In genomic region chr11:129950319-129951034, GRCh38 we compare ENCODE assay signal across 9 cellular contexts. TPM values are rescaled to one million over a fixed set of nuclear protein-coding genes. Genes with fewer than 3 reads are reported as not detected.
DNase-seq lines count a peak whose midpoint lies in the region; TF ChIP-seq lines count a peak whose summit lies in the region.
"Had no signal": no experiment of that assay in that cellular context is flagged by ENCODE, and none has a peak within 500 bp of the region (broad histone marks: within the 10 kb centered on the region; RNA-seq: fewer than 3 reads in every experiment).

No MANE protein-coding gene starts in this region.

- BruUV-seq in OCI-LY7 (replicated peaks; lab: Mats Ljungman, UMichigan), result no TSS peak

- H3K36me3 ChIP-seq in OCI-LY7 (ENCODE audit: insufficient read depth, low read length) (peaks cover 7% of the 10 kb centered on the region), fibroblast of lung (ENCODE audit: control insufficient read depth, insufficient read depth, low read length) (no peaks in the 10 kb centered on the region), neural progenitor cell (peaks cover 7% of the 10 kb centered on the region)

- CTCF ChIA-PET in OCI-LY7 (lab: Charles Lee; ENCODE audit: unreplicated experiment), result no interaction called here

- no peak for TF ChIP-seq CTCF in OCI-LY7 (conservative IDR thresholded peaks at IDR 0.05; ENCODE audit: low read length)
- no peak for TF ChIP-seq CTCF in fibroblast of lung (conservative IDR thresholded peaks at IDR 0.05 in 1 of 2, IDR thresholded peaks at IDR 0.05 in 1 of 2; ENCODE audit: low read depth in 1 of 2, low read length in 2 of 2)
- TF ChIP-seq CTCF in neural progenitor cell (IDR thresholded peaks at IDR 0.05), result no peak

- no peaks in the 10 kb centered on the region for H4K20me1 ChIP-seq in OCI-LY7 (ENCODE audit: insufficient read depth, low read length)
- no peaks in the 10 kb centered on the region for H4K20me1 ChIP-seq in fibroblast of lung (ENCODE audit: control insufficient read depth, extremely low read depth, insufficient read depth, low read length)
- no peaks in the 10 kb centered on the region for H4K20me1 ChIP-seq in neural progenitor cell (ENCODE audit: low read depth)

- H3K4me1 ChIP-seq in OCI-LY7 (ENCODE audit: insufficient read depth, low read length, poor library complexity, severe bottlenecking) (peaks cover 57% of the 10 kb centered on the region), fibroblast of lung (ENCODE audit: control insufficient read depth, extremely low read depth, insufficient read depth, low read length) (no peaks in the 10 kb centered on the region), neural progenitor cell (no peaks in the 10 kb centered on the region)

- H3K27me3 Mint-ChIP-seq in neural progenitor cell (ENCODE audit: insufficient read depth, low read depth), result no peaks in the 10 kb centered on the region

- peak; percentile 42 for DNase-seq in CMK (ENCODE audit: low read depth)
- DNase-seq in OCI-LY7 (ENCODE audit: low spot score), result peak; percentile 76
- peak; percentile 69 to 88 for DNase-seq in fibroblast of lung (ENCODE audit: low read depth in 2 of 2)
- DNase-seq in neural progenitor cell (ENCODE audit: low spot score), result peak; percentile 6
- no peak for DNase-seq in NCI-H2107 treated with DMSO at 0.1 percent for 48 hours (lab: John Stamatoyannopoulos, UW; ENCODE audit: unreplicated experiment)
- DNase-seq in T-helper 1 cell, result no peak
- DNase-seq in SW 1271 (lab: John Stamatoyannopoulos, UW), result no peak
- no peak for DNase-seq in OCI-M2 (lab: John Stamatoyannopoulos, UW; ENCODE audit: unreplicated experiment)

- H3K9me2 ChIP-seq in OCI-LY7 (ENCODE audit: insufficient read depth, low read length), result no peaks in the 10 kb centered on the region

- H3K36me3 Mint-ChIP-seq in neural progenitor cell, result peaks cover 9% of the 10 kb centered on the region

- no peaks in the 10 kb centered on the region for H3K9me3 Mint-ChIP-seq in neural progenitor cell
- H3K9me3 Mint-ChIP-seq: T-helper 1 cell treated with Interleukin-12 subunit alpha and Interleukin-12 subunit beta and Interleukin-4 antibody, amounts not matched to agents 30 μg/mL and 1 μg/mL, for 36 hours had no signal

- H3K27ac ChIP-seq in OCI-LY7 (ENCODE audit: low read depth, low read length, poor library complexity, severe bottlenecking), result peak overlapping the region; percentile 91
- H3K27ac ChIP-seq in fibroblast of lung (ENCODE audit: insufficient read depth, low read length), result no peak overlapping the region
- H3K27ac ChIP-seq in neural progenitor cell, result no peak overlapping the region

- peak overlapping the region; percentile 78 for H3K4me2 ChIP-seq in OCI-LY7 (ENCODE audit: low read length)
- no peak overlapping the region for H3K4me2 ChIP-seq in fibroblast of lung (ENCODE audit: extremely low read depth, insufficient read depth, low read length)
- no peak overlapping the region for H3K4me2 ChIP-seq in neural progenitor cell

- H3F3A ChIP-seq in neural progenitor cell (ENCODE audit: low read depth), result no peaks in the 10 kb centered on the region

- H3K4me1 Mint-ChIP-seq in neural progenitor cell, result peaks cover 27% of the 10 kb centered on the region

- no peaks in the 10 kb centered on the region for H3K27me3 ChIP-seq in fibroblast of lung (ENCODE audit: control insufficient read depth, insufficient read depth, low read length)
- no peaks in the 10 kb centered on the region for H3K27me3 ChIP-seq in neural progenitor cell

- H3K9ac ChIP-seq in fibroblast of lung (ENCODE audit: insufficient read depth, low read length), result no peak overlapping the region
- H3K9ac ChIP-seq in neural progenitor cell, result no peak overlapping the region

- H2AFZ ChIP-seq in OCI-LY7 (ENCODE audit: low read length) (peak overlapping the region; percentile 73; the same call in 1 of the 2 replicates), fibroblast of lung (ENCODE audit: low read length) (no peak overlapping the region), neural progenitor cell (replicated peaks) (no peak overlapping the region)

- intact Hi-C loops in OCI-LY7 (cut with micrococcal nuclease; ENCODE audit: unreplicated experiment), result loop anchor here (1.0 kb wide), 1 partner anchor 23 kb away; no protein-coding TSS in a partner anchor

- no peak overlapping the region for H3K27ac Mint-ChIP-seq in neural progenitor cell
- H3K27ac Mint-ChIP-seq: T-helper 1 cell treated with Interleukin-12 subunit alpha and Interleukin-12 subunit beta and Interleukin-4 antibody, amounts not matched to agents 30 μg/mL and 1 μg/mL, for 36 hours had no signal

- POLR2A ChIA-PET in OCI-LY7 (lab: Charles Lee), result interaction anchor here (0.5 to 6.5 kb wide), 16 partner anchors 8 to 229 kb away, joined by 3 to 88 read pairs (median 6); partner anchors contain the start of gene PRDM10

- peak overlapping the region; percentile 45 for H3K4me3 ChIP-seq in OCI-LY7 (ENCODE audit: low read depth, low read length, poor library complexity, severe bottlenecking)
- H3K4me3 ChIP-seq in fibroblast of lung (replicated peaks in 1 of 4; ENCODE audit: control extremely low read depth in 1 of 4, insufficient read depth in 1 of 4, low read depth in 3 of 4, low read length in 4 of 4), result no peak overlapping the region
- no peak overlapping the region for H3K4me3 ChIP-seq in neural progenitor cell

- peaks cover 19% of the 10 kb centered on the region for H3K79me2 ChIP-seq in OCI-LY7 (ENCODE audit: insufficient read depth, low read depth, low read length)
- no peaks in the 10 kb centered on the region for H3K79me2 ChIP-seq in fibroblast of lung (ENCODE audit: control insufficient read depth, insufficient read depth, low read length)
- H3K79me2 ChIP-seq in neural progenitor cell (ENCODE audit: low read depth), result no peaks in the 10 kb centered on the region

- H3K9me3 ChIP-seq in OCI-LY7 (ENCODE audit: low read length), result 0 out of 2 replicates have a peak, but pooled peaks cover 5% of the 10 kb centered on the region
- no peaks in the 10 kb centered on the region for H3K9me3 ChIP-seq in fibroblast of lung (ENCODE audit: control insufficient read depth, insufficient read depth, low read depth, low read length)
- no peaks in the 10 kb centered on the region for H3K9me3 ChIP-seq in neural progenitor cell (ENCODE audit: low read depth)

- H3K4me3 Mint-ChIP-seq in neural progenitor cell, result no peak overlapping the region
- H3K4me3 Mint-ChIP-seq: T-helper 1 cell treated with Interleukin-12 subunit alpha and Interleukin-12 subunit beta and Interleukin-4 antibody, amounts not matched to agents 30 μg/mL and 1 μg/mL, for 36 hours had no signal

RNA-seq across cellular contexts. Expression of gene PRDM10, which starts 52.2 kb away (rescaled TPM):
- 28.7 and 29.8 TPM in 2 replicates for total RNA-seq in OCI-LY7 (2014; rRNA removed; shearing (Covaris generic))
- total RNA-seq in OCI-LY7 (2022), result 59.2 and 60.6 TPM in 2 replicates
- total RNA-seq in fibroblast of lung, result 2.5 and 3.3 TPM in 2 replicates
- polyA plus RNA-seq in fibroblast of lung, result 2.9 and 3.7 TPM in 2 replicates
- polyA plus RNA-seq in fibroblast of lung (2012), result 2.3 and 2.5 TPM in 2 replicates
- 41.0 and 61.6 TPM in 2 replicates for polyA minus RNA-seq in fibroblast of lung (ENCODE audit: low replicate concordance)
- total RNA-seq in neural progenitor cell (ENCODE audit: low replicate concordance), result 14.2 and 16.3 TPM in 2 replicates

RNA-seq across cellular contexts. Expression of gene NFRKB, which starts 55.1 kb away (rescaled TPM):
- 22.2 and 31.2 TPM in 2 replicates for total RNA-seq in OCI-LY7 (2014; rRNA removed; shearing (Covaris generic))
- total RNA-seq in OCI-LY7 (2022) (35.5 and 36.3 TPM in 2 replicates), fibroblast of lung (10.7 and 13.6 TPM in 2 replicates), neural progenitor cell (ENCODE audit: low replicate concordance) (33.5 and 56.3 TPM in 2 replicates)
- 11.9 and 15.9 TPM in 2 replicates for polyA plus RNA-seq in fibroblast of lung
- 8.7 and 10.3 TPM in 2 replicates for polyA plus RNA-seq in fibroblast of lung (2012)
- polyA minus RNA-seq in fibroblast of lung (ENCODE audit: low replicate concordance), result 14.5 and 18.1 TPM in 2 replicates

Comparison
In these comparisons a context has a peak if more than half of its experiments do, and no peak if none do; other contexts are left out.
1. DNase-seq: peak in CMK (single experiment), OCI-LY7 (single experiment), fibroblast of lung (2 of 2) and neural progenitor cell (single experiment); none in NCI-H2107 treated with DMSO at 0.1 percent for 48 hours (single experiment), T-helper 1 cell (0 of 5), SW 1271 (0 of 2) and OCI-M2 (single experiment).